22 cellular contexts compared by ENCODE assay signal in the genomic region with DNA sequence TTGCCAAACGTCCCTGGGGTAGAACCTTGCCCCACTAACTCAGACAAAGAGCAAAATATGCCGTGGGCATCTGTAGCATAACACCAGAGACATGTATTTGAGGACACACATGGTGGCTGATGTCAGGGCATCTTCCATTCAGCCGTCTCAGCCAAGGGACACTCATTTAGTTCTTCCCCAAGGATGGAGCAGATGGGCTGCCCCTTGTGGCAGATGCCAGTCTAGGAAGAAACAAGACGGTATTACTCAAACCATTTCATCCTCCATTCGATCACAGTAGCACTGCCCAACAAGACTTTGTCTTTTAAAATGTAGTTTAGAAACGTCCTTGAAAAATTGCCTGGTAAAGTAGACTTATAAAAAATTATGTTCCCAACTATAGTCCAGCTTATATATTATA.
"Had no signal": no experiment of that assay in that cellular context is flagged by ENCODE, and none has a peak within 500 bp of the region (broad histone marks: within the 10 kb centered on the region; RNA-seq: fewer than 3 reads in every experiment).

No MANE protein-coding gene starts in this region.

- H3K27ac ChIP-seq: gastrocnemius medialis, psoas muscle, right lobe of liver, suprapubic skin, thyroid gland had no signal

- H3K9me3 Mint-ChIP-seq: nephron, type B pancreatic cell had no signal

- H3K4me1 Mint-ChIP-seq: naive B cell; nephron; stimulated activated effector memory CD8-positive, alpha-beta T cell treated with anti-CD3 and anti-CD28 coated beads, Interleukin-12 subunit alpha, Interleukin-12 subunit beta, amount 100 ng/mL, for 72 hours had no signal

- H3K9me3 ChIP-seq: gastrocnemius medialis, right lobe of liver, thyroid gland had no signal

- H3K4me3 Mint-ChIP-seq: naive B cell; nephron; stimulated activated effector memory CD8-positive, alpha-beta T cell treated with anti-CD3 and anti-CD28 coated beads, Interleukin-12 subunit alpha, Interleukin-12 subunit beta, amount 100 ng/mL, for 72 hours; type B pancreatic cell had no signal

- H3K4me1 ChIP-seq: gastrocnemius medialis, psoas muscle, right lobe of liver, suprapubic skin, thyroid gland had no signal

- H3K4me3 ChIP-seq: dorsolateral prefrontal cortex, gastrocnemius medialis, lung, psoas muscle, right lobe of liver, suprapubic skin, thyroid gland had no signal

- H3K27ac Mint-ChIP-seq: naive B cell; nephron; stimulated activated effector memory CD8-positive, alpha-beta T cell treated with anti-CD3 and anti-CD28 coated beads, Interleukin-12 subunit alpha, Interleukin-12 subunit beta, amount 100 ng/mL, for 72 hours; type B pancreatic cell had no signal

- H3K36me3 ChIP-seq: gastrocnemius medialis, right lobe of liver, suprapubic skin, thyroid gland had no signal

- DNase-seq: cortex of kidney; effector CD8-positive, alpha-beta T cell; gastrocnemius medialis; kidney; left colon; left ventricle myocardium superior; mesenchymal stem cell; naive B cell; psoas muscle; retina; right lobe of liver; stimulated activated CD4-positive, alpha-beta T cell treated with anti-CD3 and anti-CD28 coated beads, Interleukin-4, amount 100 ng/mL, for 1 hour; stimulated activated CD8-positive, alpha-beta memory T cell treated with anti-CD3 and anti-CD28 coated beads, Interleukin-4, amount 100 ng/mL, for 48 hours; stimulated activated naive CD8-positive, alpha-beta T cell treated with anti-CD3 and anti-CD28 coated beads, Interleukin-15, Interleukin-2, amounts not matched to agents 100 U/mL and 50 U/mL, for 24 hours; thyroid gland had no signal

- H3K27me3 ChIP-seq: dorsolateral prefrontal cortex, gastrocnemius medialis, right lobe of liver, suprapubic skin, thyroid gland had no signal

- ATAC-seq: esophagus mucosa; gastrocnemius medialis; left colon; left ventricle myocardium superior; psoas muscle; right lobe of liver; stimulated activated effector memory CD8-positive, alpha-beta T cell treated with anti-CD3 and anti-CD28 coated beads, Interleukin-12 subunit alpha, Interleukin-12 subunit beta, amount 100 ng/mL, for 72 hours; stimulated activated naive CD8-positive, alpha-beta T cell treated with anti-CD3 and anti-CD28 coated beads, Interleukin-15, Interleukin-2, amounts not matched to agents 100 U/mL and 50 U/mL, for 24 hours had no signal

- H3K27me3 Mint-ChIP-seq: naive B cell had no signal

- H3K36me3 Mint-ChIP-seq: naive B cell; stimulated activated effector memory CD8-positive, alpha-beta T cell treated with anti-CD3 and anti-CD28 coated beads, Interleukin-12 subunit alpha, Interleukin-12 subunit beta, amount 100 ng/mL, for 72 hours; type B pancreatic cell had no signal
